Comparison of ENCODE assay signal across 1 cellular context in genomic region chr7:32618470-32618869, GRCh38.
TF ChIP-seq lines count a peak whose summit lies in the region.

No MANE protein-coding gene starts in this region.

TF ChIP-seq in GM23338, 12 proteins besides CTCF, POLR2A, EP300 and RAD21 (continued from another document):
- TF ChIP-seq ZNF462 (CRISPR knock-in tag; IDR thresholded peaks at IDR 0.05) (no peak), ETS1 (IDR thresholded peaks at IDR 0.05) (no peak), CREB1 (CRISPR knock-in tag; IDR thresholded peaks at IDR 0.05; ENCODE audit: low read depth) (no peak), EZH2phosphoT487 (IDR thresholded peaks at IDR 0.05; ENCODE audit: unreplicated experiment) (no peak), JUNB (IDR thresholded peaks at IDR 0.05; ENCODE audit: unreplicated experiment) (no peak)
